ENCODE assay signal across 14 cellular contexts in the genomic region with DNA sequence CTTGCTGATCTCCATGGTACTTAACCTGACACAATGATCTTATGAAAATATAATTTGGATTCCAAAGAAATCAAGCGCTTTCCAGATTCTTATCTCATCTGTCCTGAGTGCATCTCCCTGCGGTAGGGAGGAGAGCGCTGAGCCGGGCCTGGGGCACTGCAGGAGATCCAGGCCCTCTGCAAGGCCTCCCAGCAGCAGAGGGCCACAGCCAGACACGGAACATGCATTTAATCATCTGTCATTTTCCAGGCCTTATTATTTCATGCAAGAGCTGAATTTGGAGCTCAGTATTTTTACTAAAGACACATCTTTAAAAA.
DNase-seq lines count a peak whose midpoint lies in the region; ATAC-seq and TF ChIP-seq lines count a peak whose summit lies in the region.
"Had no signal": no experiment of that assay in that cellular context is flagged by ENCODE, and none has a peak within 500 bp of the region (broad histone marks: within the 10 kb centered on the region; RNA-seq: fewer than 3 reads in every experiment).

No MANE protein-coding gene starts in this region.

- no peak overlapping the region for H3K4me3 Mint-ChIP-seq in activated T-cell treated with anti-CD3 and anti-CD28 coated beads, Interleukin-2, amount 50 U/mL, for 24 hours
- H3K4me3 Mint-ChIP-seq: activated CD8-positive, alpha-beta T cell treated with anti-CD3 and anti-CD28 coated beads for 36 hours had no signal

- 59 to 81% (median 61%) methylated on average over 5 of the region's 5 CpGs for WGBS in adrenal gland, 4 donors
- WGBS in right cardiac atrium, result 63% methylated on average over 5 of the region's 5 CpGs
- WGBS in sigmoid colon, 2 donors, result 90 to 93% methylated on average over 5 of the region's 5 CpGs

- intact Hi-C loops in adrenal gland (cut with DNase I) (no loop called here), right cardiac atrium (cut with DNase I) (no loop called here), sigmoid colon (cut with DNase I) (no loop called here)

- TF ChIP-seq EP300 in sigmoid colon (IDR thresholded peaks at IDR 0.05), result no peak

- H3K4me1 Mint-ChIP-seq in activated T-cell treated with anti-CD3 and anti-CD28 coated beads, Interleukin-2, amount 50 U/mL, for 24 hours (ENCODE audit: low read depth), result peaks cover 38% of the 10 kb centered on the region

- no peak overlapping the region for H2AFZ ChIP-seq in ACC112 (ENCODE audit: low read length, unreplicated experiment)

- TF ChIP-seq CTCF in adrenal gland (IDR thresholded peaks at IDR 0.05) (no peak), sigmoid colon (IDR thresholded peaks at IDR 0.05) (no peak)

- H3K27me3 Mint-ChIP-seq in activated T-cell treated with anti-CD3 and anti-CD28 coated beads, Interleukin-2, amount 50 U/mL, for 24 hours, result no peaks in the 10 kb centered on the region
- H3K27me3 Mint-ChIP-seq: activated CD8-positive, alpha-beta T cell treated with anti-CD3 and anti-CD28 coated beads for 36 hours had no signal

- no peaks in the 10 kb centered on the region for H3K36me3 Mint-ChIP-seq in activated T-cell treated with anti-CD3 and anti-CD28 coated beads, Interleukin-2, amount 50 U/mL, for 24 hours (ENCODE audit: low read depth)

- H3K27ac Mint-ChIP-seq in activated T-cell treated with anti-CD3 and anti-CD28 coated beads, Interleukin-2, amount 50 U/mL, for 24 hours, result no peak overlapping the region
- H3K27ac Mint-ChIP-seq: activated CD8-positive, alpha-beta T cell treated with anti-CD3 and anti-CD28 coated beads for 36 hours; activated T-helper 2 cell treated with anti-CD3 and anti-CD28 coated beads, Interferon-gamma antibody, Interleukin-2, Interleukin-4, amounts not matched to agents 10 μg/mL and 5 μg/mL and 100 μg/mL, durations not matched to agents 14 hours and 24 hours and 36 hours had no signal

- H3K9me3 ChIP-seq in adrenal gland (replicated peaks in 1 of 3), result no peaks in the 10 kb centered on the region
- peaks cover 3% of the 10 kb centered on the region for H3K9me3 ChIP-seq in right cardiac atrium (ENCODE audit: control insufficient read depth, low read length)
- no peaks in the 10 kb centered on the region for H3K9me3 ChIP-seq in sigmoid colon
- H3K9me3 ChIP-seq: body of pancreas had no signal

- H3K4me3 ChIP-seq in ACC112 (ENCODE audit: low read depth, low read length), result no peak overlapping the region
- no peak overlapping the region for H3K4me3 ChIP-seq in adrenal gland
- H3K4me3 ChIP-seq in right cardiac atrium (ENCODE audit: low read length), result no peak overlapping the region
- no peak overlapping the region for H3K4me3 ChIP-seq in sigmoid colon
- H3K4me3 ChIP-seq: body of pancreas, SK-N-MC had no signal

- no peak for ATAC-seq in right cardiac atrium
- no peak for ATAC-seq in GM21447 (IDR thresholded peaks at IDR 0.05; ENCODE audit: unreplicated experiment)
- ATAC-seq: activated CD8-positive, alpha-beta T cell treated with anti-CD3 and anti-CD28 coated beads for 36 hours; body of pancreas had no signal

- DNase-seq in adrenal gland (peak in 1 of 7 donors; percentile 38), right cardiac atrium (peak in 1 of 3 donors; percentile 68), sigmoid colon (no peak), T-helper 1 cell (no peak), SKM-1 (lab: John Stamatoyannopoulos, UW; ENCODE audit: unreplicated experiment) (no peak)
- no peak for DNase-seq in activated T-cell treated with anti-CD3 and anti-CD28 coated beads, Interleukin-2, amount 50 U/mL, for 24 hours
- DNase-seq: activated CD8-positive, alpha-beta T cell treated with anti-CD3 and anti-CD28 coated beads for 36 hours; body of pancreas; NCI-H1694 treated with DMSO at 0.1 percent for 48 hours; NCI-H510A had no signal

- no peak for TF ChIP-seq POLR2A in adrenal gland (IDR thresholded peaks at IDR 0.05)
- no peak for TF ChIP-seq POLR2A in sigmoid colon (IDR thresholded peaks at IDR 0.05)

- H3K27me3 ChIP-seq in ACC112 (ENCODE audit: insufficient read depth, low read length) (no peaks in the 10 kb centered on the region), adrenal gland (no peaks in the 10 kb centered on the region), right cardiac atrium (ENCODE audit: control insufficient read depth, insufficient read depth) (no peaks in the 10 kb centered on the region), sigmoid colon (no peaks in the 10 kb centered on the region)
- H3K27me3 ChIP-seq: body of pancreas had no signal

- H3K27ac ChIP-seq in ACC112 (ENCODE audit: low read depth, low read length) (peak overlapping the region; percentile 99), adrenal gland (peak overlapping the region in 3 of 5 donors; percentile 70 to 82 (median 81)), right cardiac atrium (ENCODE audit: low read length) (peak overlapping the region; percentile 24), sigmoid colon (peak overlapping the region; percentile 43 to 73 (median 62))
- H3K27ac ChIP-seq: body of pancreas, SK-N-MC had no signal

- H3K36me3 ChIP-seq in ACC112 (ENCODE audit: insufficient read depth, low read length) (peaks cover 60% of the 10 kb centered on the region), adrenal gland (replicated peaks in 1 of 2) (peaks cover 0 to 45% of the 10 kb centered on the region in 2 donors), sigmoid colon (peaks cover 12 to 73% (median 42%) of the 10 kb centered on the region in 4 donors)

- no peaks in the 10 kb centered on the region for H3K9me3 Mint-ChIP-seq in activated T-cell treated with anti-CD3 and anti-CD28 coated beads, Interleukin-2, amount 50 U/mL, for 24 hours
- H3K9me3 Mint-ChIP-seq: activated CD8-positive, alpha-beta T cell treated with anti-CD3 and anti-CD28 coated beads for 36 hours; activated T-helper 2 cell treated with anti-CD3 and anti-CD28 coated beads, Interferon-gamma antibody, Interleukin-2, Interleukin-4, amounts not matched to agents 10 μg/mL and 5 μg/mL and 100 μg/mL, durations not matched to agents 14 hours and 24 hours and 36 hours had no signal

- H3K79me2 ChIP-seq in ACC112 (ENCODE audit: control insufficient read depth, insufficient read depth, low read length, unreplicated experiment), result peaks cover 40% of the 10 kb centered on the region

- H3K4me1 ChIP-seq in ACC112 (ENCODE audit: control insufficient read depth, insufficient read depth, low read length, unreplicated experiment), result peaks cover 82% of the 10 kb centered on the region
- peaks cover 24 to 40% of the 10 kb centered on the region in 2 donors for H3K4me1 ChIP-seq in adrenal gland (replicated peaks in 1 of 2)
- peaks cover 6% of the 10 kb centered on the region for H3K4me1 ChIP-seq in right cardiac atrium (ENCODE audit: control insufficient read depth, insufficient read depth, low read length)
- peaks cover 0 to 21% (median 12%) of the 10 kb centered on the region in 4 donors for H3K4me1 ChIP-seq in sigmoid colon
- H3K4me1 ChIP-seq: body of pancreas had no signal

Comparison
In these comparisons a context has a peak if more than half of its experiments do, and no peak if none do; other contexts are left out.
1. H3K27ac ChIP-seq: peak in every context shown above with its lines; median percentile 99 in ACC112; 81 in adrenal gland; 62 in sigmoid colon; 24 in right cardiac atrium.